Comparison of ENCODE assay signal across 1 cellular context in genomic region chr3:82229397-82229796, GRCh38.
TF ChIP-seq lines count a peak whose summit lies in the region.

No MANE protein-coding gene starts in this region.

TF ChIP-seq in GM12878, 131 proteins besides CTCF, POLR2A, EP300 and RAD21 (continued from another document):
- TF ChIP-seq DPF2 (IDR thresholded peaks at IDR 0.05): no peak
- no peak for TF ChIP-seq YY1 (IDR thresholded peaks at IDR 0.05; ENCODE audit: low read depth, low read length)
- TF ChIP-seq STAT3 (IDR thresholded peaks at IDR 0.05; ENCODE audit: low read depth, low read length): no peak
- TF ChIP-seq PRDM15 (CRISPR knock-in tag; IDR thresholded peaks at IDR 0.05): no peak
- no peak for TF ChIP-seq JUND (IDR thresholded peaks at IDR 0.05; ENCODE audit: low read depth, low read length)
- TF ChIP-seq SMAD1 (IDR thresholded peaks at IDR 0.05; ENCODE audit: low read depth, partially characterized antibody): no peak
- no peak for TF ChIP-seq ZNF24 (IDR thresholded peaks at IDR 0.05)
- peak; percentile 63 for TF ChIP-seq PBX3 (IDR thresholded peaks at IDR 0.05; ENCODE audit: insufficient replicate concordance, low read depth, low read length)
- peak; percentile 43; the same call in 1 of the 2 replicates for TF ChIP-seq IRF4 (IDR thresholded peaks at IDR 0.05; ENCODE audit: low read depth, low read length)
- TF ChIP-seq, protein P1, sequence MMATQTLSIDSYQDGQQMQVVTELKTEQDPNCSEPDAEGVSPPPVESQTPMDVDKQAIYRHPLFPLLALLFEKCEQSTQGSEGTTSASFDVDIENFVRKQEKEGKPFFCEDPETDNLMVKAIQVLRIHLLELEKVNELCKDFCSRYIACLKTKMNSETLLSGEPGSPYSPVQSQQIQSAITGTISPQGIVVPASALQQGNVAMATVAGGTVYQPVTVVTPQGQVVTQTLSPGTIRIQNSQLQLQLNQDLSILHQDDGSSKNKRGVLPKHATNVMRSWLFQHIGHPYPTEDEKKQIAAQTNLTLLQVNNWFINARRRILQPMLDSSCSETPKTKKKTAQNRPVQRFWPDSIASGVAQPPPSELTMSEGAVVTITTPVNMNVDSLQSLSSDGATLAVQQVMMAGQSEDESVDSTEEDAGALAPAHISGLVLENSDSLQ (IDR thresholded peaks at IDR 0.05): peak; percentile 94
- TF ChIP-seq, protein P2, sequence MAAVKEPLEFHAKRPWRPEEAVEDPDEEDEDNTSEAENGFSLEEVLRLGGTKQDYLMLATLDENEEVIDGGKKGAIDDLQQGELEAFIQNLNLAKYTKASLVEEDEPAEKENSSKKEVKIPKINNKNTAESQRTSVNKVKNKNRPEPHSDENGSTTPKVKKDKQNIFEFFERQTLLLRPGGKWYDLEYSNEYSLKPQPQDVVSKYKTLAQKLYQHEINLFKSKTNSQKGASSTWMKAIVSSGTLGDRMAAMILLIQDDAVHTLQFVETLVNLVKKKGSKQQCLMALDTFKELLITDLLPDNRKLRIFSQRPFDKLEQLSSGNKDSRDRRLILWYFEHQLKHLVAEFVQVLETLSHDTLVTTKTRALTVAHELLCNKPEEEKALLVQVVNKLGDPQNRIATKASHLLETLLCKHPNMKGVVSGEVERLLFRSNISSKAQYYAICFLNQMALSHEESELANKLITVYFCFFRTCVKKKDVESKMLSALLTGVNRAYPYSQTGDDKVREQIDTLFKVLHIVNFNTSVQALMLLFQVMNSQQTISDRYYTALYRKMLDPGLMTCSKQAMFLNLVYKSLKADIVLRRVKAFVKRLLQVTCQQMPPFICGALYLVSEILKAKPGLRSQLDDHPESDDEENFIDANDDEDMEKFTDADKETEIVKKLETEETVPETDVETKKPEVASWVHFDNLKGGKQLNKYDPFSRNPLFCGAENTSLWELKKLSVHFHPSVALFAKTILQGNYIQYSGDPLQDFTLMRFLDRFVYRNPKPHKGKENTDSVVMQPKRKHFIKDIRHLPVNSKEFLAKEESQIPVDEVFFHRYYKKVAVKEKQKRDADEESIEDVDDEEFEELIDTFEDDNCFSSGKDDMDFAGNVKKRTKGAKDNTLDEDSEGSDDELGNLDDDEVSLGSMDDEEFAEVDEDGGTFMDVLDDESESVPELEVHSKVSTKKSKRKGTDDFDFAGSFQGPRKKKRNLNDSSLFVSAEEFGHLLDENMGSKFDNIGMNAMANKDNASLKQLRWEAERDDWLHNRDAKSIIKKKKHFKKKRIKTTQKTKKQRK (IDR thresholded peaks at IDR 0.05; ENCODE audit: low read depth, low read length): no peak
- TF ChIP-seq, protein P3, sequence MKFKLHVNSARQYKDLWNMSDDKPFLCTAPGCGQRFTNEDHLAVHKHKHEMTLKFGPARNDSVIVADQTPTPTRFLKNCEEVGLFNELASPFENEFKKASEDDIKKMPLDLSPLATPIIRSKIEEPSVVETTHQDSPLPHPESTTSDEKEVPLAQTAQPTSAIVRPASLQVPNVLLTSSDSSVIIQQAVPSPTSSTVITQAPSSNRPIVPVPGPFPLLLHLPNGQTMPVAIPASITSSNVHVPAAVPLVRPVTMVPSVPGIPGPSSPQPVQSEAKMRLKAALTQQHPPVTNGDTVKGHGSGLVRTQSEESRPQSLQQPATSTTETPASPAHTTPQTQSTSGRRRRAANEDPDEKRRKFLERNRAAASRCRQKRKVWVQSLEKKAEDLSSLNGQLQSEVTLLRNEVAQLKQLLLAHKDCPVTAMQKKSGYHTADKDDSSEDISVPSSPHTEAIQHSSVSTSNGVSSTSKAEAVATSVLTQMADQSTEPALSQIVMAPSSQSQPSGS (IDR thresholded peaks at IDR 0.05; ENCODE audit: low read length): peak; percentile 46
- TF ChIP-seq, protein P4, sequence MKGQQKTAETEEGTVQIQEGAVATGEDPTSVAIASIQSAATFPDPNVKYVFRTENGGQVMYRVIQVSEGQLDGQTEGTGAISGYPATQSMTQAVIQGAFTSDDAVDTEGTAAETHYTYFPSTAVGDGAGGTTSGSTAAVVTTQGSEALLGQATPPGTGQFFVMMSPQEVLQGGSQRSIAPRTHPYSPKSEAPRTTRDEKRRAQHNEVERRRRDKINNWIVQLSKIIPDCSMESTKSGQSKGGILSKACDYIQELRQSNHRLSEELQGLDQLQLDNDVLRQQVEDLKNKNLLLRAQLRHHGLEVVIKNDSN (IDR thresholded peaks at IDR 0.05; ENCODE audit: borderline replicate concordance, extremely low read length, insufficient read depth, low read depth, low read length): no peak
- no peak for TF ChIP-seq LARP7 (IDR thresholded peaks at IDR 0.05)
- TF ChIP-seq ZNF217 (IDR thresholded peaks at IDR 0.05): no peak
- no peak for TF ChIP-seq CHD1 (IDR thresholded peaks at IDR 0.05; ENCODE audit: low read depth, low read length)
- TF ChIP-seq, protein P5, sequence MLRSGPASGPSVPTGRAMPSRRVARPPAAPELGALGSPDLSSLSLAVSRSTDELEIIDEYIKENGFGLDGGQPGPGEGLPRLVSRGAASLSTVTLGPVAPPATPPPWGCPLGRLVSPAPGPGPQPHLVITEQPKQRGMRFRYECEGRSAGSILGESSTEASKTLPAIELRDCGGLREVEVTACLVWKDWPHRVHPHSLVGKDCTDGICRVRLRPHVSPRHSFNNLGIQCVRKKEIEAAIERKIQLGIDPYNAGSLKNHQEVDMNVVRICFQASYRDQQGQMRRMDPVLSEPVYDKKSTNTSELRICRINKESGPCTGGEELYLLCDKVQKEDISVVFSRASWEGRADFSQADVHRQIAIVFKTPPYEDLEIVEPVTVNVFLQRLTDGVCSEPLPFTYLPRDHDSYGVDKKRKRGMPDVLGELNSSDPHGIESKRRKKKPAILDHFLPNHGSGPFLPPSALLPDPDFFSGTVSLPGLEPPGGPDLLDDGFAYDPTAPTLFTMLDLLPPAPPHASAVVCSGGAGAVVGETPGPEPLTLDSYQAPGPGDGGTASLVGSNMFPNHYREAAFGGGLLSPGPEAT (IDR thresholded peaks at IDR 0.05; ENCODE audit: low read depth): no peak
- TF ChIP-seq ETV6 (conservative IDR thresholded peaks at IDR 0.05 in 1 of 2, IDR thresholded peaks at IDR 0.05 in 1 of 2; ENCODE audit: borderline replicate concordance in 1 of 2, low read depth in 1 of 2): peak in 1 of 2 experiments; percentile 92; a peak in 2 of 4 replicates
- peak; percentile 86 for TF ChIP-seq RUNX3 (IDR thresholded peaks at IDR 0.05; ENCODE audit: low read length)
- no peak for TF ChIP-seq CHD2 (IDR thresholded peaks at IDR 0.05; ENCODE audit: borderline replicate concordance, low read depth, low read length)
- no peak for TF ChIP-seq CBX3 (IDR thresholded peaks at IDR 0.05; ENCODE audit: borderline replicate concordance, low read depth)
- TF ChIP-seq NFIC (IDR thresholded peaks at IDR 0.05; ENCODE audit: low read depth, low read length): peak; percentile 71
- TF ChIP-seq NFXL1 (IDR thresholded peaks at IDR 0.05; ENCODE audit: borderline replicate concordance): no peak
- 0 out of 2 replicates have a peak, but pooled peaks have one; percentile 26 for TF ChIP-seq JUNB (IDR thresholded peaks at IDR 0.05)
